Comparison of ENCODE assay signal across 1 cellular context in the genomic region with DNA sequence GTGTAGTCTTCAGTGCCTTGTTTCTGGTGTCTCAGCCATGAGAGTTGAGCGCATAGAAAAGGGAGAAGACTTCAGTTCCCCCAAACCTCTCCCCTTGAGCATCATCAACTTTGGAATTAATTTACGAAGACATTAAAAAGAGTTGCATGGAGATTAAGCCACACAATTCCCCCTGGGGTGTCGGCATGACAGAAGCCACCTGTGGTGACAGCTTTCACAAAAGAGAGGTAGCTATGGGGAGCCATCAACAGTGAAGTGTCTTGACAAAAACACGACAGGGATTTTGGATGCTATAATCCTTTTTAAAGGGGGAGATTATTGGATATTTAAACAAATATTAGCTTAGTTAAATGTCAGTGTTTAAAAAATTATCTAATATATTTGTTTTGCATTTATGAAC.
TF ChIP-seq lines count a peak whose summit lies in the region.

No MANE protein-coding gene starts in this region.

TF ChIP-seq in H1, 55 proteins besides CTCF, POLR2A, EP300 and RAD21:
- peak; percentile 56 for TF ChIP-seq NANOG (IDR thresholded peaks at IDR 0.05; ENCODE audit: insufficient read depth, low read depth, low read length, poor library complexity, severe bottlenecking)
- TF ChIP-seq POLR2AphosphoS5 (IDR thresholded peaks at IDR 0.05; ENCODE audit: low read depth, low read length) = no peak
